Comparison of ENCODE assay signal across 18 cellular contexts in the genomic region with DNA sequence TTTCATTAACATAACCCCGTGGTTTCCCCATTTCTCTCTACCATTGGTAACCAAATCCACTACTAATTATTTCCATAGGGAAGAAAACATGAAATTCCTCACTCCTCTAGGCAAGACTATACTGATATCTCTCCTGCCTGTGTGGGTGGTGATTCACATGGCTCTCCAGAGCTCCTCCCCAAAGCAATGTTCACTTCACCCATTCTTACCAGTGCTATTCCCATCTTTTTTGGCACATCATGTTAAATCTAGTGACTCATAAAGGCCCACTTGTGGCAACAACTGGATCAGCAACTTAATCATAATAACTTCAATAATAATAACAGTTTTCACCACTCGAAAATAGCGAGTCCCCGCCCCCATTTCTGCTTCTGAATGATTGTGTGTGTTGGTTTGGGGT. TPM values are rescaled to one million over a fixed set of nuclear protein-coding genes. Genes with fewer than 3 reads are reported as not detected.
DNase-seq lines count a peak whose midpoint lies in the region; TF ChIP-seq lines count a peak whose summit lies in the region.
"Had no signal": no experiment of that assay in that cellular context is flagged by ENCODE, and none has a peak within 500 bp of the region (broad histone marks: within the 10 kb centered on the region; RNA-seq: fewer than 3 reads in every experiment).

No MANE protein-coding gene starts in this region.

- no peaks in the 10 kb centered on the region for H3K9me3 ChIP-seq in fibroblast of lung (ENCODE audit: control insufficient read depth, insufficient read depth, low read depth, low read length)
- H3K9me3 ChIP-seq in ovary, result no peaks in the 10 kb centered on the region
- H3K9me3 ChIP-seq: upper lobe of right lung had no signal

- H3K27me3 ChIP-seq in ACC112 (ENCODE audit: insufficient read depth, low read length) (no peaks in the 10 kb centered on the region), fibroblast of lung (ENCODE audit: control insufficient read depth, insufficient read depth, low read length) (no peaks in the 10 kb centered on the region), ovary (no peaks in the 10 kb centered on the region)
- H3K27me3 ChIP-seq: upper lobe of right lung had no signal

- TF ChIP-seq POLR2A in ovary (IDR thresholded peaks at IDR 0.05), result no peak

- peaks cover 33% of the 10 kb centered on the region for H3K4me1 ChIP-seq in ACC112 (ENCODE audit: control insufficient read depth, insufficient read depth, low read length, unreplicated experiment)
- no peaks in the 10 kb centered on the region for H3K4me1 ChIP-seq in fibroblast of lung (ENCODE audit: control insufficient read depth, extremely low read depth, insufficient read depth, low read length)
- no peaks in the 10 kb centered on the region for H3K4me1 ChIP-seq in ovary (ENCODE audit: insufficient read depth)
- H3K4me1 ChIP-seq: upper lobe of right lung had no signal

- peaks cover 2% of the 10 kb centered on the region for H3K4me1 Mint-ChIP-seq in activated naive CD4-positive, alpha-beta T cell treated with anti-CD3 and anti-CD28 coated beads for 36 hours (ENCODE audit: low read depth)
- H3K4me1 Mint-ChIP-seq: natural killer cell had no signal

- no peak overlapping the region for H2AFZ ChIP-seq in ACC112 (ENCODE audit: low read length, unreplicated experiment)
- H2AFZ ChIP-seq in fibroblast of lung (ENCODE audit: low read length), result no peak overlapping the region

- peak in 1 of 2 donors; percentile 6 for TF ChIP-seq CTCF in fibroblast of lung (conservative IDR thresholded peaks at IDR 0.05 in 1 of 2, IDR thresholded peaks at IDR 0.05 in 1 of 2; ENCODE audit: low read depth in 1 of 2, low read length in 2 of 2)
- no peak for TF ChIP-seq CTCF in ovary (IDR thresholded peaks at IDR 0.05)

- no peaks in the 10 kb centered on the region for H3K27me3 Mint-ChIP-seq in activated naive CD4-positive, alpha-beta T cell treated with anti-CD3 and anti-CD28 coated beads for 36 hours (ENCODE audit: low read depth)

- H3K27ac ChIP-seq in ACC112 (ENCODE audit: low read depth, low read length) (peak overlapping the region; percentile 22; the same call in 1 of the 2 replicates), fibroblast of lung (ENCODE audit: insufficient read depth, low read length) (no peak overlapping the region), ovary (no peak overlapping the region)
- H3K27ac ChIP-seq: upper lobe of right lung had no signal

- no peak for TF ChIP-seq EP300 in ovary (IDR thresholded peaks at IDR 0.05)

- 66 to 77% (median 70%) methylated on average over 4 of the region's 4 CpGs for WGBS in ovary, 3 donors

- peaks cover 9% of the 10 kb centered on the region for H3K36me3 Mint-ChIP-seq in activated naive CD4-positive, alpha-beta T cell treated with anti-CD3 and anti-CD28 coated beads for 36 hours (ENCODE audit: low read depth)
- H3K36me3 Mint-ChIP-seq: natural killer cell had no signal

- H3K4me3 ChIP-seq in ACC112 (ENCODE audit: low read depth, low read length) (no peak overlapping the region), fibroblast of lung (replicated peaks in 1 of 4; ENCODE audit: control extremely low read depth in 1 of 4, insufficient read depth in 1 of 4, low read depth in 3 of 4, low read length in 4 of 4) (no peak overlapping the region), ovary (no peak overlapping the region)
- H3K4me3 ChIP-seq: upper lobe of right lung had no signal

- CTCF ChIA-PET in activated naive CD4-positive, alpha-beta T cell treated with anti-CD3 and anti-CD28 coated beads for 36 hours (lab: Charles Lee), result no interaction called here

- intact Hi-C loops in activated naive CD4-positive, alpha-beta T cell treated with anti-CD3 and anti-CD28 coated beads for 36 hours (cut with micrococcal nuclease), result no loop called here
- intact Hi-C loops in ovary (cut with DNase I), result no loop called here

- in situ Hi-C loops in SK-MEL-5 (cut with HindIII; ENCODE audit: low pct_unique_long_range_greater_than_20kb, low sequenced_read_pairs), result no loop called here

- no peaks in the 10 kb centered on the region for H3K9me3 Mint-ChIP-seq in activated naive CD4-positive, alpha-beta T cell treated with anti-CD3 and anti-CD28 coated beads for 36 hours
- H3K9me3 Mint-ChIP-seq: activated T-helper 1 cell treated with anti-CD3 and anti-CD28 coated beads, Interleukin-12 subunit alpha, Interleukin-12 subunit beta, Interleukin-2, Interleukin-4 antibody, amounts not matched to agents 30 ng/mL and 10 ng/mL and 1 ng/mL, durations not matched to agents 14 hours and 24 hours and 36 hours; natural killer cell had no signal

- H3K27ac Mint-ChIP-seq in activated naive CD4-positive, alpha-beta T cell treated with anti-CD3 and anti-CD28 coated beads for 36 hours, result no peak overlapping the region
- H3K27ac Mint-ChIP-seq: activated CD8-positive, alpha-beta T cell treated with anti-CD3 and anti-CD28 coated beads, Interleukin-2, amount 10 ng/mL, durations not matched to agents 7 days and 5 days; activated T-helper 1 cell treated with anti-CD3 and anti-CD28 coated beads, Interleukin-12 subunit alpha, Interleukin-12 subunit beta, Interleukin-2, Interleukin-4 antibody, amounts not matched to agents 30 ng/mL and 10 ng/mL and 1 ng/mL, durations not matched to agents 14 hours and 24 hours and 36 hours; natural killer cell had no signal

- peak; percentile 27 for DNase-seq in H4 (ENCODE audit: low spot score)
- peak; percentile 21 for DNase-seq in SK-MEL-5 (ENCODE audit: low read depth, low spot score)
- peak; percentile 44 to 69 for DNase-seq in fibroblast of lung (ENCODE audit: low read depth in 2 of 2)
- DNase-seq in activated naive CD4-positive, alpha-beta T cell treated with anti-CD3 and anti-CD28 coated beads for 36 hours, result no peak
- DNase-seq in ovary, result no peak
- no peak for DNase-seq in activated naive CD4-positive, alpha-beta T cell treated with anti-CD3 and anti-CD28 coated beads, Interleukin-2, amount 50 U/mL, for 16 hours
- DNase-seq in activated CD8-positive, alpha-beta memory T cell treated with anti-CD3 and anti-CD28 coated beads for 24 hours, result no peak
- DNase-seq: activated CD4-positive, CD25-positive, alpha-beta regulatory T cell; activated CD8-positive, alpha-beta T cell treated with anti-CD3 and anti-CD28 coated beads, Interleukin-2, amount 10 ng/mL, durations not matched to agents 7 days and 5 days; AML-193; caudate nucleus; hypothalamus; natural killer cell; NCI-H524 treated with DMSO at 0.1 percent for 48 hours; SHP77; upper lobe of right lung had no signal

- H3K4me3 Mint-ChIP-seq in activated naive CD4-positive, alpha-beta T cell treated with anti-CD3 and anti-CD28 coated beads for 36 hours, result no peak overlapping the region
- H3K4me3 Mint-ChIP-seq: activated CD8-positive, alpha-beta T cell treated with anti-CD3 and anti-CD28 coated beads, Interleukin-2, amount 10 ng/mL, durations not matched to agents 7 days and 5 days; activated T-helper 1 cell treated with anti-CD3 and anti-CD28 coated beads, Interleukin-12 subunit alpha, Interleukin-12 subunit beta, Interleukin-2, Interleukin-4 antibody, amounts not matched to agents 30 ng/mL and 10 ng/mL and 1 ng/mL, durations not matched to agents 14 hours and 24 hours and 36 hours; natural killer cell had no signal

- H3K4me2 ChIP-seq in fibroblast of lung (ENCODE audit: extremely low read depth, insufficient read depth, low read length), result no peak overlapping the region

- no peaks in the 10 kb centered on the region for H4K20me1 ChIP-seq in fibroblast of lung (ENCODE audit: control insufficient read depth, extremely low read depth, insufficient read depth, low read length)

- H3K9ac ChIP-seq in fibroblast of lung (ENCODE audit: insufficient read depth, low read length), result no peak overlapping the region

- H3K79me2 ChIP-seq in ACC112 (ENCODE audit: control insufficient read depth, insufficient read depth, low read length, unreplicated experiment) (peaks cover 6% of the 10 kb centered on the region), fibroblast of lung (ENCODE audit: control insufficient read depth, insufficient read depth, low read length) (no peaks in the 10 kb centered on the region)

- H3K36me3 ChIP-seq in ACC112 (ENCODE audit: insufficient read depth, low read length) (0 out of 2 replicates have a peak, but pooled peaks cover 3% of the 10 kb centered on the region), fibroblast of lung (ENCODE audit: control insufficient read depth, insufficient read depth, low read length) (no peaks in the 10 kb centered on the region), ovary (no peaks in the 10 kb centered on the region)
- H3K36me3 ChIP-seq: upper lobe of right lung had no signal

RNA-seq across cellular contexts. Expression of a gene that starts 6.1 kb away (rescaled TPM):
- 19.9 and 38.1 TPM in 2 replicates for total RNA-seq in H4 (2014; rRNA removed; shearing (Covaris generic))
- 28.6 and 32.5 TPM in 2 replicates for total RNA-seq in SK-MEL-5 (2014; rRNA removed; shearing (Covaris generic))
- polyA plus RNA-seq in SK-MEL-5 (2015; cell fraction: cytosol; rRNA removed), result 35.2 and 37.0 TPM in 2 replicates
- 17.6 and 18.4 TPM in 2 replicates for polyA plus RNA-seq in SK-MEL-5 (2015; cell fraction: nucleus; rRNA removed)
- 18.7 and 22.0 TPM in 2 replicates for total RNA-seq in fibroblast of lung
- 37.6 and 38.3 TPM in 2 replicates for polyA plus RNA-seq in fibroblast of lung
- polyA plus RNA-seq in fibroblast of lung (2012), result 36.0 and 36.1 TPM in 2 replicates
- 1.0 and 5.7 TPM in 2 replicates for polyA minus RNA-seq in fibroblast of lung (ENCODE audit: low replicate concordance)
- 10 to 100 TPM; 19.2 to 19.5 TPM for total RNA-seq in activated naive CD4-positive, alpha-beta T cell treated with anti-CD3 and anti-CD28 coated beads for 36 hours
- total RNA-seq in ovary, result 10 to 100 TPM in 5 of 7 donors, 1 to 10 TPM in 2; 6.0 to 15.7 (median 14.2) TPM
- 10 to 100 TPM; 10.4 to 28.2 TPM for polyA plus RNA-seq in ovary

Comparison
In these comparisons a context has a peak if more than half of its experiments do, and no peak if none do; other contexts are left out.
1. DNase-seq: peak in H4 (single experiment), SK-MEL-5 (single experiment) and fibroblast of lung (2 of 2); none in activated naive CD4-positive, alpha-beta T cell treated with anti-CD3 and anti-CD28 coated beads for 36 hours (single experiment), ovary (0 of 5), activated naive CD4-positive, alpha-beta T cell treated with anti-CD3 and anti-CD28 coated beads, Interleukin-2, amount 50 U/mL, for 16 hours (single experiment) and activated CD8-positive, alpha-beta memory T cell treated with anti-CD3 and anti-CD28 coated beads for 24 hours (single experiment).